ENCODE assay signal across 8 cellular contexts in the genomic region with DNA sequence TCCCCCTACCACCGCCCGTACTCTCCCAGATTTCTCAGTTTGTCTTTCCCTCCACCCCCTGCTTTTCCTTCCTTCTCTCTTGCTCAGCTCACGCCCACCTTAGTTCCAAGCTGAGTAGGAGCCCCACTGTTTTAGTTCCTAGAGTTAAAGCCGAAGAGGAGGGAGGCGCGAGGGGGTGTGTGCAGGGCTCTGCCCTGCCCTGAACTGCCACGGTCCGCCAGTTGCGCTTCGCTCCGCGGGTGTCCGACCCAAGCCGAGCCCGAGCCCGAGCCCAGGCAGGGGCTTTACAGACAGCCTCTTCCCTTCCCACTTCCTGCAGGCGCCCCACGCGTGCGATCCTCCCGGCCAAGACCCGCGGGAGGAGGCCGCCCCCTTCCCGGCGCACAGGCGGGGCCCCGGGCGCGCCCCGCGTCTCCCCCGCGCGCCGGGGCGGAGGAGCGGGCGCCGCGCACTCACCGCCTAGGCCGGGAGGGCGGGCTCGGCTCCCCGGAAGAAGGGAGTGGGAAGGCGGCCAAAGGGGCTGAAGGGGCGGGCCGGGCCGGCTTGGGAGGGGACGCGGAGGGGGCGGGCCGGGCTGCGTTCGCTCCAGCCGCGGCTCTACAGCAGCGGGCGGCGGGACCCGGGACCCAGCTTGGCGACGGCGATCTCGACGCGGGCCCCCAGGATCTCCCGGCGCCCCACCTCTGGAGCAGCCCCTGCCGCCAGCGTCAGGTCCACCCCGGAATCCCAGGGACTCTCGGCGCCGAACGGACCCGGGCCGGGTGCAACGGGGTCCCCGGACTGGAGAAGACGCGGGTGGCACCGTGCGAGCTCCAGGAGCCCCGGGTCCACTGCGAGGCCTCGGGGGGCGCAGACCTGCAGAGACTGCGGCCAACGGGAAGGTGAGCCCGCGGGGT. TPM values are rescaled to one million over a fixed set of nuclear protein-coding genes. Genes with fewer than 3 reads are reported as not detected.
DNase-seq lines count a peak whose midpoint lies in the region; ATAC-seq lines count a peak whose summit lies in the region.

Gene EPHB6, plus strand, starts transcription at position 572 of the 896 bp plus-strand sequence. CDS start 8,152 bp downstream, outside the sequence.

- no CpG with 5 or more reads among the region's 93 CpGs for WGBS in trophoblast cell (ENCODE audit: extremely low coverage, insufficient coverage, insufficient read length)
- under 1% methylated on average over 93 of the region's 93 CpGs for WGBS in urinary bladder

- no peak within 1 kb of the TSS for H3K23ac ChIP-seq in trophoblast cell (ENCODE audit: low read length)

- H3K79me2 ChIP-seq in trophoblast cell (ENCODE audit: control insufficient read depth, insufficient read depth, low read length, poor library complexity): peaks cover 7% of the 10 kb centered on the region

- H3K27me3 ChIP-seq in trophoblast cell (ENCODE audit: insufficient read depth, low read length): no peaks in the 10 kb centered on the region

- peak within 1 kb of the TSS; percentile 93 for H3K4me3 Mint-ChIP-seq in activated naive CD8-positive, alpha-beta T cell treated with anti-CD3 and anti-CD28 coated beads, Interleukin-2, amount 50 U/mL, for 24 hours

- H2BK5ac ChIP-seq in trophoblast cell (ENCODE audit: low read depth, low read length, poor library complexity): peak within 1 kb of the TSS; percentile 50

- H3K4me1 ChIP-seq in trophoblast cell (ENCODE audit: control insufficient read depth in 1 of 2, insufficient read depth in 2 of 2, low read length in 2 of 2) (peaks cover 4 to 23% of the 10 kb centered on the region in 2 experiments), urinary bladder (ENCODE audit: insufficient read depth) (no peaks in the 10 kb centered on the region)

- H3K9ac ChIP-seq in SK-N-MC (ENCODE audit: insufficient read length) (peak within 1 kb of the TSS; percentile 45), trophoblast cell (ENCODE audit: low read length) (peak within 1 kb of the TSS; percentile 87)

- ATAC-seq in GM19455 (IDR thresholded peaks at IDR 0.05; ENCODE audit: unreplicated experiment) (peak; percentile 63), HG03571 (IDR thresholded peaks at IDR 0.05; ENCODE audit: unreplicated experiment) (peak; percentile 53)
- ATAC-seq in activated naive CD8-positive, alpha-beta T cell treated with anti-CD3 and anti-CD28 coated beads, Interleukin-2, amount 50 U/mL, for 24 hours: peak; percentile 72

- peaks cover 14% of the 10 kb centered on the region for H3K4me1 Mint-ChIP-seq in activated naive CD8-positive, alpha-beta T cell treated with anti-CD3 and anti-CD28 coated beads, Interleukin-2, amount 50 U/mL, for 24 hours

- peak within 1 kb of the TSS; percentile 85 for H4K91ac ChIP-seq in trophoblast cell (ENCODE audit: low read depth, low read length)

- peak within 1 kb of the TSS; percentile 42 for H2BK12ac ChIP-seq in trophoblast cell (ENCODE audit: low read length)

- peak within 1 kb of the TSS; percentile 39 for H3K4ac ChIP-seq in trophoblast cell (ENCODE audit: low read depth, low read length)

- peak within 1 kb of the TSS; percentile 72 for H3K14ac ChIP-seq in trophoblast cell (ENCODE audit: low read length)

- peaks cover 10% of the 10 kb centered on the region for H3K79me1 ChIP-seq in trophoblast cell (ENCODE audit: low read length)

- intact Hi-C loops in cardiac septum (cut with DNase I): loop anchor here (1.0 to 5.0 kb wide), 3 partner anchors 12 to 363 kb away; no protein-coding TSS in a partner anchor

- H2BK120ac ChIP-seq in trophoblast cell (ENCODE audit: insufficient read depth, low read length, poor library complexity): peak within 1 kb of the TSS; percentile 84

- H3K9me3 ChIP-seq in SK-N-MC (ENCODE audit: low read depth, low read length) (no peaks in the 10 kb centered on the region), trophoblast cell (ENCODE audit: insufficient read depth, low read depth, low read length) (peaks cover 2% of the 10 kb centered on the region)

- H3K4me2 ChIP-seq in trophoblast cell (ENCODE audit: low read length): peak within 1 kb of the TSS; percentile 87

- H4K12ac ChIP-seq in trophoblast cell (ENCODE audit: low read depth, low read length): peak within 1 kb of the TSS; percentile 52

- H4K8ac ChIP-seq in trophoblast cell (ENCODE audit: low read depth, low read length): peak within 1 kb of the TSS; percentile 81

- H3K36me3 ChIP-seq in SK-N-MC (ENCODE audit: insufficient read depth, low read length) (no peaks in the 10 kb centered on the region), trophoblast cell (ENCODE audit: control insufficient read depth in 1 of 2, insufficient read depth in 2 of 2, low read length in 2 of 2) (no peaks in the 10 kb centered on the region), urinary bladder (ENCODE audit: insufficient read depth) (no peaks in the 10 kb centered on the region)

- peak within 1 kb of the TSS; percentile 75 for H3K27ac Mint-ChIP-seq in activated naive CD8-positive, alpha-beta T cell treated with anti-CD3 and anti-CD28 coated beads, Interleukin-2, amount 50 U/mL, for 24 hours

- H3K18ac ChIP-seq in trophoblast cell (ENCODE audit: low read length): peak within 1 kb of the TSS; percentile 87

- H3K27ac ChIP-seq in SK-N-MC (no peak within 1 kb of the TSS), trophoblast cell (ENCODE audit: low read depth, low read length) (peak within 1 kb of the TSS; percentile 37), urinary bladder (ENCODE audit: low read depth) (peak within 1 kb of the TSS; percentile 80)

- no peak within 1 kb of the TSS for H2AK5ac ChIP-seq in trophoblast cell (ENCODE audit: low read length)

- H3K4me3 ChIP-seq in SK-N-MC: peak within 1 kb of the TSS; percentile 83
- peak within 1 kb of the TSS; percentile 78 for H3K4me3 ChIP-seq in trophoblast cell (ENCODE audit: low read depth, low read length)
- H3K4me3 ChIP-seq in urinary bladder (ENCODE audit: low read depth, low read length): peak within 1 kb of the TSS; percentile 87

- H2AFZ ChIP-seq in trophoblast cell (ENCODE audit: insufficient read depth, low read length, poor library complexity): peak within 1 kb of the TSS; percentile 72

- H3K27me3 Mint-ChIP-seq in activated naive CD8-positive, alpha-beta T cell treated with anti-CD3 and anti-CD28 coated beads, Interleukin-2, amount 50 U/mL, for 24 hours: no peaks in the 10 kb centered on the region

- no peaks in the 10 kb centered on the region for H3K36me3 Mint-ChIP-seq in activated naive CD8-positive, alpha-beta T cell treated with anti-CD3 and anti-CD28 coated beads, Interleukin-2, amount 50 U/mL, for 24 hours (ENCODE audit: low read depth)

- peak in 9 of 14 donors; percentile 6 to 79 (median 57) for DNase-seq in C1 segment of cervical spinal cord (lab: John Stamatoyannopoulos, UW)
- DNase-seq in SK-N-MC (ENCODE audit: low read depth, low spot score): no peak
- DNase-seq in activated naive CD8-positive, alpha-beta T cell treated with anti-CD3 and anti-CD28 coated beads, Interleukin-2, amount 50 U/mL, for 24 hours: peak; percentile 67
- DNase-seq in cardiac septum (ENCODE audit: low spot score): peak; percentile 88
- peak; percentile 32 to 54 for DNase-seq in trophoblast cell

- no peaks in the 10 kb centered on the region for H3K9me3 Mint-ChIP-seq in activated naive CD8-positive, alpha-beta T cell treated with anti-CD3 and anti-CD28 coated beads, Interleukin-2, amount 50 U/mL, for 24 hours

RNA-seq across cellular contexts. Expression of gene EPHB6, which starts in this region (rescaled TPM):
- total RNA-seq in cardiac septum (2.0 TPM), urinary bladder (10.8 TPM)
- 21.5 and 25.0 TPM in 2 replicates for polyA plus RNA-seq in trophoblast cell (2013)
- 23.4 TPM for polyA plus RNA-seq in urinary bladder
